In the genomic region with DNA sequence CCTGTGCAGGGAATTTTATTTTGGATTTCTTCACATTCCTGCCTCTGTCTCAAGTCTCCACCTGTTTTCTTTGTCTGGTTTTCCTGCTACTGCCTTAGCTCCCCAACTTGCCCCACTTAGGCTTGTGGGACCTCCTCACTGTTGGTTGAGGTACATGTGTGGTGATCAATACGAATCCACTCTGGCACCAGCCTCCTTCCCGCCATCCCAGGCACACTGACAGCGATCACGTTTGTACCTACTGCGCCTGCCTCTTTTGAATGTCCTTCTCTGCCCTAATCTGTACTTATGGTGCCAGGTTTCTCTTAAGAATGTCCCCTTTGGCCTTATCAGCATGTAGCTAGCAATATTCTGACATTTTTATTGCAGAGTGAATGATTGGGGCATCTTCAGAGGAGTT, we compare ENCODE assay signal across 12 cellular contexts. TPM values are rescaled to one million over a fixed set of nuclear protein-coding genes. Genes with fewer than 3 reads are reported as not detected.
"Had no signal": no experiment of that assay in that cellular context is flagged by ENCODE, and none has a peak within 500 bp of the region (broad histone marks: within the 10 kb centered on the region; RNA-seq: fewer than 3 reads in every experiment).

No MANE protein-coding gene starts in this region.

RNA-seq across cellular contexts. Expression of a gene that starts 2.3 kb away (rescaled TPM):
- total RNA-seq: activated CD4-positive, alpha-beta T cell treated with anti-CD3 and anti-CD28 coated beads, Interleukin-2, amount 10 ng/mL, durations not matched to agents 7 days and 5 days; activated CD8-positive, alpha-beta memory T cell treated with anti-CD3 and anti-CD28 coated beads for 36 hours; activated naive CD8-positive, alpha-beta T cell treated with anti-CD3 and anti-CD28 coated beads, Interleukin-2, amount 10 ng/mL, durations not matched to agents 7 days and 5 days; activated T-cell treated with anti-CD3 and anti-CD28 coated beads, Interleukin-2, amount 50 U/mL, for 4 hours; activated T-helper 1 cell treated with anti-CD3 and anti-CD28 coated beads, Interleukin-12 subunit alpha, Interleukin-12 subunit beta, Interleukin-2, Interleukin-4 antibody, amounts not matched to agents 30 ng/mL and 10 ng/mL and 1 ng/mL, durations not matched to agents 14 hours and 24 hours and 36 hours; bronchial epithelial cell; K562; M059J; PC-3; Peyer's patch; SJSA1 had no signal
- polyA plus RNA-seq: K562, SK-N-SH had no signal
